Comparison of ENCODE assay signal across 8 cellular contexts in genomic region chr1:223844521-223844961, GRCh38. TPM values are rescaled to one million over a fixed set of nuclear protein-coding genes. Genes with fewer than 3 reads are reported as not detected.
DNase-seq lines count a peak whose midpoint lies in the region; ATAC-seq and TF ChIP-seq lines count a peak whose summit lies in the region.

No MANE protein-coding gene starts in this region.

- WGBS in esophagus squamous epithelium, 2 donors, result 5 to 10% methylated on average over 4 to 9 of the region's 9 CpGs

- TF ChIP-seq CTCF in HEK293 (tag by site-specific recombination; IDR thresholded peaks at IDR 0.05) (no peak), esophagus squamous epithelium (IDR thresholded peaks at IDR 0.05) (no peak), gastrocnemius medialis (IDR thresholded peaks at IDR 0.05 in 4 of 5, conservative IDR thresholded peaks at IDR 0.05 in 1 of 5) (no peak)

- H3K27ac ChIP-seq in HEK293 (ENCODE audit: extremely low read depth, low read depth, low read length), result peak overlapping the region; percentile 99
- peak overlapping the region; percentile 94 to 99 (median 99) for H3K27ac ChIP-seq in esophagus squamous epithelium
- H3K27ac ChIP-seq in gastrocnemius medialis, result peak overlapping the region; percentile 90 to 100 (median 98)

- H3K27me3 ChIP-seq in esophagus squamous epithelium, result no peaks in the 10 kb centered on the region
- no peaks in the 10 kb centered on the region for H3K27me3 ChIP-seq in gastrocnemius medialis

- no peak for TF ChIP-seq POLR2A in esophagus squamous epithelium (IDR thresholded peaks at IDR 0.05)
- TF ChIP-seq POLR2A in gastrocnemius medialis (IDR thresholded peaks at IDR 0.05), result no peak

- DNase-seq in activated CD4-positive, CD25-positive, alpha-beta regulatory T cell treated with anti-CD3 and anti-CD28 coated beads, Interleukin-2, amount 50 U/mL, for 16 hours (ENCODE audit: low read depth, low spot score), result peak; percentile 33
- DNase-seq in esophagus squamous epithelium (lab: John Stamatoyannopoulos, UW) (no peak), gastrocnemius medialis (no peak), NCI-H2196 (lab: John Stamatoyannopoulos, UW; ENCODE audit: unreplicated experiment) (no peak), NCI-H2029 (lab: John Stamatoyannopoulos, UW) (no peak)
- no peak for DNase-seq in NK-92 treated with Interleukin-12 subunit alpha and Interleukin-12 subunit beta, amount 100 ng/mL, for 24 hours (lab: John Stamatoyannopoulos, UW)

- H3K9me3 ChIP-seq in HEK293 (ENCODE audit: control insufficient read depth, insufficient read depth, low read depth, low read length) (no peaks in the 10 kb centered on the region), esophagus squamous epithelium (no peaks in the 10 kb centered on the region), gastrocnemius medialis (no peaks in the 10 kb centered on the region)

- H3K4me3 ChIP-seq in HEK293 (ENCODE audit: low read depth, low read length) (peak overlapping the region; percentile 96), esophagus squamous epithelium (peak overlapping the region; percentile 71 to 96 (median 89)), gastrocnemius medialis (peak overlapping the region; percentile 75 to 93 (median 80))

- intact Hi-C loops in esophagus squamous epithelium (cut with DNase I), result no loop called here
- intact Hi-C loops in gastrocnemius medialis (cut with DNase I; ENCODE audit: low total_unique reads), result no loop called here

- H3K4me1 ChIP-seq in HEK293 (ENCODE audit: control insufficient read depth, insufficient read depth, low read length) (peaks cover 14% of the 10 kb centered on the region), esophagus squamous epithelium (peaks cover 12 to 61% (median 17%) of the 10 kb centered on the region in 3 donors), gastrocnemius medialis (peaks cover 23 to 44% of the 10 kb centered on the region in 2 donors)

- in situ Hi-C loops in gastrocnemius medialis (cut with MboI; ENCODE audit: low sequenced_read_pairs in 4 of 4), result no loop called here

- ATAC-seq in gastrocnemius medialis (no peak), HG02973 (IDR thresholded peaks at IDR 0.05; ENCODE audit: unreplicated experiment) (no peak)

- H3K36me3 ChIP-seq in HEK293 (ENCODE audit: control insufficient read depth in 2 of 2, insufficient read depth in 1 of 2, low read length in 2 of 2), result no peaks in the 10 kb centered on the region; a peak in 1 of 3 replicates
- H3K36me3 ChIP-seq in esophagus squamous epithelium, result no peaks in the 10 kb centered on the region
- no peaks in the 10 kb centered on the region for H3K36me3 ChIP-seq in gastrocnemius medialis

- POLR2A ChIA-PET in HEK293 (lab: Yijun Ruan, JAX), result interaction anchor here (0.7 to 4.3 kb wide), 7 partner anchors 8 to 339 kb away, joined by 3 to 21 read pairs (median 4); partner anchors contain the start of gene DEGS1

- CTCF ChIA-PET in HEK293 (lab: Yijun Ruan, JAX), result interaction anchor here (0.7 to 3.4 kb wide), 5 partner anchors 9 to 321 kb away, joined by 3 to 17 read pairs (median 3); no protein-coding TSS in a partner anchor

TF ChIP-seq in HEK293, 187 proteins besides CTCF, POLR2A, EP300 and RAD21:
- TF ChIP-seq ZNF843 (tag by site-specific recombination; IDR thresholded peaks at IDR 0.05) (no peak), YY1 (tag by site-specific recombination; IDR thresholded peaks at IDR 0.05) (peak; percentile 26; the same call in 1 of the 2 replicates), OSR2 (tag by site-specific recombination; IDR thresholded peaks at IDR 0.05) (0 out of 2 replicates have a peak, but pooled peaks have one; percentile 32), ZNF366 (tag by site-specific recombination; conservative IDR thresholded peaks at IDR 0.05) (peak; percentile 57), ZBTB49 (tag by site-specific recombination; IDR thresholded peaks at IDR 0.05; ENCODE audit: low read depth) (no peak), ZNF639 (tag by site-specific recombination; IDR thresholded peaks at IDR 0.05) (no peak), HOXC10 (CRISPR knock-in tag; IDR thresholded peaks at IDR 0.05) (no peak), ZBTB20 (tag by site-specific recombination; IDR thresholded peaks at IDR 0.05) (peak; percentile 98), REST (tag by site-specific recombination; IDR thresholded peaks at IDR 0.05) (no peak), ZNF660 (tag by site-specific recombination; IDR thresholded peaks at IDR 0.05) (0 out of 2 replicates have a peak, but pooled peaks have one; percentile 25), ZNF600 (tag by site-specific recombination; IDR thresholded peaks at IDR 0.05) (peak; percentile 18; the same call in 1 of the 2 replicates), FEZF1 (tag by site-specific recombination; IDR thresholded peaks at IDR 0.05) (no peak), ZNF423 (tag by site-specific recombination; IDR thresholded peaks at IDR 0.05) (no peak), ZNF2 (tag by site-specific recombination; IDR thresholded peaks at IDR 0.05) (no peak), ZNF677 (tag by site-specific recombination; IDR thresholded peaks at IDR 0.05) (no peak), PRDM1 (tag by site-specific recombination; IDR thresholded peaks at IDR 0.05) (no peak), ZNF274 (IDR thresholded peaks at IDR 0.05; ENCODE audit: low read length) (no peak), ZNF274 (tag by site-specific recombination; IDR thresholded peaks at IDR 0.05; ENCODE audit: borderline replicate concordance) (no peak), RBAK (tag by site-specific recombination; IDR thresholded peaks at IDR 0.05) (no peak), TRIM28 (IDR thresholded peaks at IDR 0.05; ENCODE audit: borderline replicate concordance, low read length) (0 out of 2 replicates have a peak, but pooled peaks have one; percentile 11), ZNF292 (tag by site-specific recombination; IDR thresholded peaks at IDR 0.05; ENCODE audit: borderline replicate concordance, low read depth) (no peak), KLF9 (tag by site-specific recombination; IDR thresholded peaks at IDR 0.05; ENCODE audit: low read depth) (no peak), ZNF426 (tag by site-specific recombination; IDR thresholded peaks at IDR 0.05) (no peak), ZNF580 (tag by site-specific recombination; IDR thresholded peaks at IDR 0.05) (no peak)

RNA-seq across cellular contexts. Expression of gene TP53BP2, which starts 1.2 kb away (rescaled TPM):
- total RNA-seq in esophagus squamous epithelium, result 10 to 100 TPM; 16.4 to 33.2 (median 29.2) TPM
- total RNA-seq in gastrocnemius medialis, result 10 to 100 TPM; 22.2 to 85.1 (median 38.8) TPM
